Comparison of ENCODE assay signal across 17 cellular contexts in the genomic region with DNA sequence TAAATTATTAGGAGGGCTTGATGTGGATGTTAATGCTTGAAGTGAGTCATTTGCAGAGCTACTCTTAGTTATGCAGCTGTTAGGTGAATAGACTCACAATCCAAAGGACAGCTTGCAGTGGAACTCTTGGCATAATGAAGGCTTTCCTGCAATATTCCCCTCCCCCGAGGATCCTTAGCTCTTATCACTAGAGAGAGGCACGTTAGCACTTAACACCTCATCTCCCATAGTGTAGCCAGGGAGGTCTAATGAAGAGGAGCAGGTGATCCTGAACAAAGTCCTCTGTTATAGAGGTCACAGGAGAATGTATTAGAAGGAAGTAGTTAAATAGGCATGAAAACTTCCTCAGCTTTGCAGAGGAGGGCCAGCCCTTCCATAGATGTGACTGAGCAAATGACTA.
"Had no signal": no experiment of that assay in that cellular context is flagged by ENCODE, and none has a peak within 500 bp of the region (broad histone marks: within the 10 kb centered on the region; RNA-seq: fewer than 3 reads in every experiment).

No MANE protein-coding gene starts in this region.

- H3K27ac ChIP-seq: esophagus squamous epithelium, transverse colon, vagina had no signal

- H3K36me3 ChIP-seq: esophagus squamous epithelium, transverse colon, vagina had no signal

- H3K36me3 Mint-ChIP-seq: activated naive CD8-positive, alpha-beta T cell treated with anti-CD3 and anti-CD28 coated beads, Interleukin-2, amount 10 ng/mL, durations not matched to agents 7 days and 5 days; brain; immature natural killer cell had no signal

- H3K27ac Mint-ChIP-seq: activated naive CD8-positive, alpha-beta T cell treated with anti-CD3 and anti-CD28 coated beads, Interleukin-2, amount 10 ng/mL, durations not matched to agents 7 days and 5 days; brain; immature natural killer cell; nephron progenitor cell; progenitor cell of endocrine pancreas had no signal

- H3K27me3 Mint-ChIP-seq: activated naive CD8-positive, alpha-beta T cell treated with anti-CD3 and anti-CD28 coated beads, Interleukin-2, amount 10 ng/mL, durations not matched to agents 7 days and 5 days; brain; progenitor cell of endocrine pancreas had no signal

- H3K4me1 ChIP-seq: esophagus squamous epithelium, transverse colon, vagina had no signal

- H3K9me3 ChIP-seq: esophagus squamous epithelium, transverse colon, vagina had no signal

- ATAC-seq: right cardiac atrium had no signal

- H3K4me1 Mint-ChIP-seq: activated naive CD8-positive, alpha-beta T cell treated with anti-CD3 and anti-CD28 coated beads, Interleukin-2, amount 10 ng/mL, durations not matched to agents 7 days and 5 days; brain; immature natural killer cell had no signal

- H3K4me3 Mint-ChIP-seq: activated naive CD8-positive, alpha-beta T cell treated with anti-CD3 and anti-CD28 coated beads, Interleukin-2, amount 10 ng/mL, durations not matched to agents 7 days and 5 days; brain; immature natural killer cell; nephron progenitor cell had no signal

- H3K4me3 ChIP-seq: esophagus squamous epithelium, transverse colon, vagina had no signal

- DNase-seq: activated naive CD4-positive, alpha-beta T cell; activated naive CD8-positive, alpha-beta T cell treated with anti-CD3 and anti-CD28 coated beads, Interleukin-2, amount 10 ng/mL, durations not matched to agents 7 days and 5 days; activated T-cell treated with anti-CD3 and anti-CD28 coated beads for 4 hours; cortex of kidney; effector CD4-positive, alpha-beta T cell; esophagus squamous epithelium; immature natural killer cell; mesenchymal stem cell; nephron progenitor cell; right cardiac atrium; small intestine; stimulated activated CD4-positive, alpha-beta T cell treated with anti-CD3 and anti-CD28 coated beads, Interleukin-4, amount 100 ng/mL, for 24 hours; stimulated activated naive CD4-positive, alpha-beta T cell; transverse colon had no signal
